Comparison of ENCODE assay signal across 8 cellular contexts in genomic region chr2:172101707-172102158, GRCh38. TPM values are rescaled to one million over a fixed set of nuclear protein-coding genes. Genes with fewer than 3 reads are reported as not detected.
DNase-seq lines count a peak whose midpoint lies in the region; TF ChIP-seq lines count a peak whose summit lies in the region.

No MANE protein-coding gene starts in this region.

- peak overlapping the region; percentile 83 for H3K4me3 Mint-ChIP-seq in activated naive CD4-positive, alpha-beta T cell treated with anti-CD3 and anti-CD28 coated beads, Interleukin-2, amount 50 U/mL, for 24 hours

- TF ChIP-seq CTCF in thyroid gland (IDR thresholded peaks at IDR 0.05) (no peak), testis (IDR thresholded peaks at IDR 0.05) (no peak)

- peaks cover 43% of the 10 kb centered on the region for H3K4me1 ChIP-seq in HUES64 (ENCODE audit: insufficient read depth, low read length)
- peaks cover 28 to 69% of the 10 kb centered on the region in 2 donors for H3K4me1 ChIP-seq in thyroid gland
- peaks cover 25% of the 10 kb centered on the region for H3K4me1 ChIP-seq in testis

- H3K27ac Mint-ChIP-seq in activated naive CD4-positive, alpha-beta T cell treated with anti-CD3 and anti-CD28 coated beads, Interleukin-2, amount 50 U/mL, for 24 hours = peak overlapping the region; percentile 76

- TF ChIP-seq POLR2A in thyroid gland (IDR thresholded peaks at IDR 0.05) = no peak
- no peak for TF ChIP-seq POLR2A in testis (IDR thresholded peaks at IDR 0.05)

- intact Hi-C loops in thyroid gland (cut with DNase I) (loop anchor here (10.0 kb wide), 2 partner anchors 107 to 397 kb away; partner anchors contain the start of gene METAP1D), testis (cut with DNase I; ENCODE audit: low total_unique reads) (loop anchor here (10.0 kb wide), 2 partner anchors 287 to 417 kb away; partner anchors contain the start of gene DYNC1I2)

- peak overlapping the region; percentile 52 for H3K4me3 ChIP-seq in HUES64 (ENCODE audit: low read length)
- H3K4me3 ChIP-seq in thyroid gland (replicated peaks in 1 of 3) = peak overlapping the region in 1 of 3 donors; percentile 42
- H3K4me3 ChIP-seq in testis = peak overlapping the region in 1 of 2 donors; percentile 43

- no peak overlapping the region for H3K9ac ChIP-seq in HUES64 (ENCODE audit: low read depth, low read length)

- H3K4me1 Mint-ChIP-seq in activated naive CD4-positive, alpha-beta T cell treated with anti-CD3 and anti-CD28 coated beads, Interleukin-2, amount 50 U/mL, for 24 hours = peaks cover 61% of the 10 kb centered on the region

- peaks cover 98% of the 10 kb centered on the region for H3K27me3 ChIP-seq in HUES64 (ENCODE audit: insufficient read depth, low read length)
- H3K27me3 ChIP-seq in thyroid gland = peaks cover 76% of the 10 kb centered on the region
- H3K27me3 ChIP-seq in testis = peaks cover 7% of the 10 kb centered on the region

- peaks cover 2% of the 10 kb centered on the region for H3K36me3 Mint-ChIP-seq in activated naive CD4-positive, alpha-beta T cell treated with anti-CD3 and anti-CD28 coated beads, Interleukin-2, amount 50 U/mL, for 24 hours

- WGBS in HUES64 = under 1% methylated on average over 26 of the region's 27 CpGs
- 5% methylated on average over 22 to 23 of the region's 27 CpGs for WGBS in thyroid gland, 2 donors
- WGBS in testis, 2 donors = 4% methylated on average over 20 to 23 of the region's 27 CpGs

- H3K27ac ChIP-seq in HUES64 (ENCODE audit: low read depth, low read length) (no peak overlapping the region), thyroid gland (peak overlapping the region in 1 of 3 donors; percentile 35), testis (no peak overlapping the region)

- H3K36me3 ChIP-seq in HUES64 (ENCODE audit: insufficient read depth, low read length) = no peaks in the 10 kb centered on the region
- no peaks in the 10 kb centered on the region for H3K36me3 ChIP-seq in thyroid gland
- no peaks in the 10 kb centered on the region for H3K36me3 ChIP-seq in testis (ENCODE audit: low read depth, missing control alignments)

- H3K9me3 Mint-ChIP-seq in activated naive CD4-positive, alpha-beta T cell treated with anti-CD3 and anti-CD28 coated beads, Interleukin-2, amount 50 U/mL, for 24 hours = no peaks in the 10 kb centered on the region

- DNase-seq in COLO668 (lab: John Stamatoyannopoulos, UW; ENCODE audit: unreplicated experiment) (peak; percentile 47), left kidney (ENCODE audit: low read depth, low spot score) (peak; percentile 47), anterior cingulate cortex (lab: John Stamatoyannopoulos, UW) (no peak), thyroid gland (no peak), NCI-H1048 (lab: John Stamatoyannopoulos, UW) (no peak), testis (no peak)

- H3K9me3 ChIP-seq in HUES64 (ENCODE audit: insufficient read depth, low read depth, low read length) = no peaks in the 10 kb centered on the region
- no peaks in the 10 kb centered on the region for H3K9me3 ChIP-seq in thyroid gland
- no peaks in the 10 kb centered on the region for H3K9me3 ChIP-seq in testis

- H3K27me3 Mint-ChIP-seq in activated naive CD4-positive, alpha-beta T cell treated with anti-CD3 and anti-CD28 coated beads, Interleukin-2, amount 50 U/mL, for 24 hours = peaks cover 53% of the 10 kb centered on the region

RNA-seq across cellular contexts. Expression of gene DLX2, which starts 1.0 kb away (rescaled TPM):
- 0.95 TPM for polyA plus RNA-seq in HUES64 (2013, experiment 1 of 2)
- 1.8 TPM for polyA plus RNA-seq in HUES64 (2013, experiment 2 of 2)
- total RNA-seq in thyroid gland (under 1 TPM in 3 of 4 donors, not detected in 1; 0.25 to 0.78 (median 0.40) TPM), testis (1 to 10 TPM in 1 of 2 donors, under 1 TPM in 1; 0.99 to 1.1 TPM)
- 0.29 TPM for polyA plus RNA-seq in testis (ENCODE audit: insufficient read depth, low read depth, low replicate concordance)

RNA-seq across cellular contexts. Expression of gene DLX1, which starts 16.4 kb away (rescaled TPM):
- 2.3 TPM for polyA plus RNA-seq in HUES64 (2013, experiment 1 of 2)
- 1.6 TPM for polyA plus RNA-seq in HUES64 (2013, experiment 2 of 2)
- total RNA-seq in thyroid gland (1 to 10 TPM in 2 of 4 donors, under 1 TPM in 2; 0.68 to 1.5 (median 1.0) TPM), testis (not detected)
- polyA plus RNA-seq in testis (ENCODE audit: insufficient read depth, low read depth, low replicate concordance) = 0.21 TPM

Comparison
In these comparisons a context has a peak if more than half of its experiments do, and no peak if none do; other contexts are left out.
1. DNase-seq: peak in COLO668 (single experiment) and left kidney (single experiment); none in anterior cingulate cortex (0 of 58), thyroid gland (0 of 2), NCI-H1048 (single experiment) and testis (single experiment).